Comparison of ENCODE assay signal across 18 cellular contexts in the genomic region with DNA sequence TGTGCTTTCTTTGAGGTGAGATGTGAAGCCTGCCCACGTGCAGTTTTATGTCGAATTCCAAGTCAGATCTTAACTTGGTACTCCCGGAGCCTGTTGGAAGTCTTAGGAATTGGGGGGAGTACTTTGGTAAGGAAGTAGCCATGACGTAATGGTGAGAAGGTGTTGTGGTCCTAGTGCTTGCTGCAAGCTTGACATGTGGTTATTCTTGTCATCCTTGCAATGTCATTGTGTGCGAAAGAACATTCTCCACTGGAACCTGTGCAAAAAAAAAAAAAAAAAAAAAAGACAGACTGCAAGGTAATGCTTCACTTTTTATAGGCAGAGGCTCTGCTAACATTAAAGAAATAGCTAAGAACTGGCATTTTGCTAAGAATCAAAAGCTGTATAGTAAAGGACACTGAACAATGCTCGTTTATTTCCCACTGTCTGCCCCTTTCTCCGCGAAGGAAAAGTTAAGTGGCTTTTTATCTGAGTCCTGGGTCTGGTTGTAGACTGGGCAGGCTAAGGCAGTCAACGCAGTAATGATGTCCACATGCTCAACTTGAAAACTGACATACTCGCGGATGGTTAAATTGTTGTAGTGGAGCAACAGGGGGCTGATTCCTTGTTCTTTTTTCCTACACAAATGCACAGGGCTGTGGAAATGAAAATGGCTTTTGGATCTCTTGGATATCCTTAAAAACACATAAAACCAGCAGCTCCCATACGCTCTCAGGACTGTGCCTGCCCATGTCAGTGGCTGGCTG. TPM values are rescaled to one million over a fixed set of nuclear protein-coding genes. Genes with fewer than 3 reads are reported as not detected.
DNase-seq lines count a peak whose midpoint lies in the region; ATAC-seq, FAIRE-seq and TF ChIP-seq lines count a peak whose summit lies in the region.
"Had no signal": no experiment of that assay in that cellular context is flagged by ENCODE, and none has a peak within 500 bp of the region (broad histone marks: within the 10 kb centered on the region; RNA-seq: fewer than 3 reads in every experiment).

No MANE protein-coding gene starts in this region.

- H3K79me2 ChIP-seq in hepatocyte: no peaks in the 10 kb centered on the region
- H3K79me2 ChIP-seq in GM23248 (ENCODE audit: insufficient read depth): no peaks in the 10 kb centered on the region

- no peak overlapping the region for H3K27ac ChIP-seq in hepatocyte
- H3K27ac ChIP-seq in GM23248: no peak overlapping the region
- H3K27ac ChIP-seq: body of pancreas, skin epidermis had no signal

- no peak for ATAC-seq in HG02642 (IDR thresholded peaks at IDR 0.05; ENCODE audit: poor library complexity, unreplicated experiment)
- ATAC-seq: body of pancreas had no signal

- H3K36me3 ChIP-seq in H7 (replicated peaks; ENCODE audit: control insufficient read depth, insufficient read depth, low read length) (no peaks in the 10 kb centered on the region), hepatocyte (replicated peaks; ENCODE audit: insufficient read depth, low read depth) (no peaks in the 10 kb centered on the region), neuron (ENCODE audit: insufficient read depth, low read length) (peaks cover 15% of the 10 kb centered on the region), GM23248 (ENCODE audit: low read depth) (no peaks in the 10 kb centered on the region)

- H3K9ac ChIP-seq in GM23248: no peak overlapping the region

- no peaks in the 10 kb centered on the region for H3F3A ChIP-seq in GM23248 (ENCODE audit: insufficient read depth)

- TF ChIP-seq POLR2A in lower leg skin (IDR thresholded peaks at IDR 0.05): no peak

- H3K4me2 ChIP-seq in hepatocyte: peak overlapping the region; percentile 98
- no peak overlapping the region for H3K4me2 ChIP-seq in GM23248 (ENCODE audit: unreplicated experiment)

- in situ Hi-C loops in GM23248 (cut with MboI): no loop called here

- H2AFZ ChIP-seq in hepatocyte (no peak overlapping the region), neuron (ENCODE audit: low read depth, low read length) (no peak overlapping the region), GM23248 (no peak overlapping the region)

- FAIRE-seq in RCC 7860 (lab: Jason Lieb, UNC): no peak

- H3K4me3 ChIP-seq in H7 (ENCODE audit: insufficient read depth, low read depth, low read length) (peak overlapping the region; percentile 93; the same call in 1 of the 2 replicates), hepatocyte (no peak overlapping the region), neuron (ENCODE audit: low read length) (peak overlapping the region; percentile 89), GM23248 (no peak overlapping the region), lower leg skin (ENCODE audit: low read depth, poor library complexity, severe bottlenecking) (no peak overlapping the region)
- H3K4me3 ChIP-seq: body of pancreas had no signal

- no peak for DNase-seq in H7
- peak; percentile 45 for DNase-seq in RCC 7860 (ENCODE audit: low spot score)
- peak; percentile 11 for DNase-seq in hepatocyte (ENCODE audit: low spot score)
- no peak for DNase-seq in GM23248
- no peak for DNase-seq in lower leg skin (ENCODE audit: low spot score in 2 of 2)
- DNase-seq: activated gamma-delta T cell treated with Interleukin-2 at 50 U/mL for 16 hours; body of pancreas; DMS153; effector CD8-positive, alpha-beta T cell; Karpas-422; mammary epithelial cell; NCI-H146; NCI-H524 treated with DMSO at 0.1 percent for 48 hours; stimulated activated naive CD4-positive, alpha-beta T cell treated with Interleukin-2 at 50 U/mL for 16 hours; T-helper 1 cell had no signal

- TF ChIP-seq CTCF in hepatocyte (IDR thresholded peaks at IDR 0.05; ENCODE audit: poor library complexity): no peak
- TF ChIP-seq CTCF in lower leg skin (IDR thresholded peaks at IDR 0.05): no peak

- 33% methylated on average over 12 of the region's 12 CpGs for WGBS in hepatocyte (ENCODE audit: low lambda C conversion rate, missing lambda C conversion rate)
- WGBS in GM23248 (ENCODE audit: low coverage in 1 of 2, low lambda C conversion rate in 2 of 2, missing lambda C conversion rate in 2 of 2), 2 experiments: 41 to 49% methylated on average over 12 of the region's 12 CpGs
- 50 to 68% methylated on average over 12 of the region's 12 CpGs for WGBS in lower leg skin, 2 donors

- intact Hi-C loops in lower leg skin (cut with DNase I; ENCODE audit: low total_unique reads): no loop called here

- H3K9me2 ChIP-seq in hepatocyte (replicated peaks; ENCODE audit: insufficient read depth): no peaks in the 10 kb centered on the region
- no peaks in the 10 kb centered on the region for H3K9me2 ChIP-seq in GM23248 (ENCODE audit: insufficient read depth)

- no peaks in the 10 kb centered on the region for H3K9me3 ChIP-seq in hepatocyte (ENCODE audit: low read depth)
- H3K9me3 ChIP-seq in neuron (ENCODE audit: low read length): no peaks in the 10 kb centered on the region
- H3K9me3 ChIP-seq in GM23248 (ENCODE audit: low read depth): no peaks in the 10 kb centered on the region
- H3K9me3 ChIP-seq: body of pancreas had no signal

- H3K27me3 ChIP-seq in H7 (ENCODE audit: control insufficient read depth, insufficient read depth, low read length): peaks cover 21% of the 10 kb centered on the region
- peaks cover 38% of the 10 kb centered on the region for H3K27me3 ChIP-seq in hepatocyte
- no peaks in the 10 kb centered on the region for H3K27me3 ChIP-seq in neuron (ENCODE audit: insufficient read depth, low read length)
- peaks cover 67% of the 10 kb centered on the region for H3K27me3 ChIP-seq in GM23248 (replicated peaks; ENCODE audit: insufficient read depth)

- H3K4me1 ChIP-seq in hepatocyte (ENCODE audit: insufficient read depth): peaks cover 6% of the 10 kb centered on the region
- H3K4me1 ChIP-seq in neuron (ENCODE audit: insufficient read depth, low read length): peaks cover 62% of the 10 kb centered on the region
- no peaks in the 10 kb centered on the region for H3K4me1 ChIP-seq in GM23248 (ENCODE audit: insufficient read depth)

- H4K20me1 ChIP-seq in hepatocyte (ENCODE audit: insufficient read depth, poor library complexity, severe bottlenecking): no peaks in the 10 kb centered on the region
- H4K20me1 ChIP-seq in GM23248 (ENCODE audit: insufficient read depth): no peaks in the 10 kb centered on the region

RNA-seq across cellular contexts. Expression of a gene that starts 2.1 kb away (rescaled TPM):
- 6.9 and 11.5 TPM in 2 replicates for total RNA-seq in H7 (2014; rRNA removed; shearing (Covaris generic))
- total RNA-seq in hepatocyte: 7.9 and 9.3 TPM in 2 replicates
- polyA plus RNA-seq in hepatocyte: 10.8 and 15.6 TPM in 2 replicates
- 4.9 and 5.4 TPM in 2 replicates for total RNA-seq in GM23248 (2014; rRNA removed; shearing (Covaris generic))
- polyA plus RNA-seq in GM23248 (2016; fragmentation: Nextera tagmentation; extraction: Ambion mirVana): 7.2 TPM in 2 replicates
- total RNA-seq in lower leg skin: 10 to 100 TPM; 21.4 to 36.0 (median 28.4) TPM

Comparison
In these comparisons a context has a peak if more than half of its experiments do, and no peak if none do; other contexts are left out.
1. DNase-seq: peak in RCC 7860 (single experiment) and hepatocyte (single experiment); none in H7 (single experiment), GM23248 (single experiment) and lower leg skin (0 of 2).
2. H3K4me3 ChIP-seq: peak in H7 (single experiment) and neuron (single experiment); none in hepatocyte (single experiment), GM23248 (single experiment) and lower leg skin (single experiment).